ENCODE assay signal across 35 cellular contexts in the genomic region with DNA sequence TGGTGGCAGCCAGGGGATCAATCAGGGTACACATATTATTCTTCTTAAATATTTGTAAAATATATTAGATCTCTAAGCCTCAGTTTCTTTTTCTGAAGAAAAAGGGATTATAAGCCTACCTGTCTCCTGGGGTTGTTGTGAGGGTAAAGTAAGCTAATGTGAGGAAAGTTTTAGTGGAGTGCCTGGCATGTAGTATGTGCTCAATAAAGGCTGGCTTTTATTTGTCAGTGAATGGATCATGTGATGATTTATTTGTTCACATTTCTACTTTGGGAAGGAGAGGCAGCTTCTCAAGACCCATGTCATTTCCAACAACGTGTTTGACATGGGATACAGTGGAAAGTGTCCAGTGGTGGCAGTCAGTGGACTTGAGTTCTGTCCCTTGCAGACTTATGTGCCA.
"Had no signal": no experiment of that assay in that cellular context is flagged by ENCODE, and none has a peak within 500 bp of the region (broad histone marks: within the 10 kb centered on the region; RNA-seq: fewer than 3 reads in every experiment).

No MANE protein-coding gene starts in this region.

- DNase-seq: Karpas-422, Kasumi-1, MG63, MM.1S, MV-4-11, NCI-H1048, NCI-H1092, NCI-H1092 treated with DMSO at 0.1 percent for 48 hours, NCI-H1105, NCI-H1105 treated with DMSO at 0.1 percent for 48 hours, NCI-H1417, NCI-H1436, NCI-H1436 treated with DMSO at 0.1 percent for 48 hours, NCI-H146, NCI-H1694, NCI-H1694 treated with DMSO at 0.1 percent for 48 hours, NCI-H187, NCI-H187 treated with DMSO at 0.1 percent for 48 hours, NCI-H1930, NCI-H2029, NCI-H2029 treated with DMSO at 0.1 percent for 48 hours, NCI-H2081, NCI-H2081 treated with DMSO at 0.1 percent for 48 hours, NCI-H2107, NCI-H2171, NCI-H2171 treated with DMSO at 0.1 percent for 48 hours, NCI-H2227 treated with DMSO at 0.1 percent for 48 hours, NCI-H226, NCI-H345, NCI-H446, NCI-H446 treated with DMSO at 0.1 percent for 48 hours, NCI-H510A, NCI-H510A treated with DMSO at 0.1 percent for 48 hours, NCI-H524 had no signal

- H3K36me3 ChIP-seq: MG63 had no signal

- H3K4me2 ChIP-seq: KMS-11 had no signal

- H3K27me3 ChIP-seq: MG63 had no signal

- H3K27ac ChIP-seq: KMS-11 had no signal

- H3K9me3 ChIP-seq: MG63 had no signal

- H3K4me3 ChIP-seq: MG63 had no signal

- H3K9ac ChIP-seq: KMS-11 had no signal
